ENCODE assay signal across 23 cellular contexts in the genomic region with DNA sequence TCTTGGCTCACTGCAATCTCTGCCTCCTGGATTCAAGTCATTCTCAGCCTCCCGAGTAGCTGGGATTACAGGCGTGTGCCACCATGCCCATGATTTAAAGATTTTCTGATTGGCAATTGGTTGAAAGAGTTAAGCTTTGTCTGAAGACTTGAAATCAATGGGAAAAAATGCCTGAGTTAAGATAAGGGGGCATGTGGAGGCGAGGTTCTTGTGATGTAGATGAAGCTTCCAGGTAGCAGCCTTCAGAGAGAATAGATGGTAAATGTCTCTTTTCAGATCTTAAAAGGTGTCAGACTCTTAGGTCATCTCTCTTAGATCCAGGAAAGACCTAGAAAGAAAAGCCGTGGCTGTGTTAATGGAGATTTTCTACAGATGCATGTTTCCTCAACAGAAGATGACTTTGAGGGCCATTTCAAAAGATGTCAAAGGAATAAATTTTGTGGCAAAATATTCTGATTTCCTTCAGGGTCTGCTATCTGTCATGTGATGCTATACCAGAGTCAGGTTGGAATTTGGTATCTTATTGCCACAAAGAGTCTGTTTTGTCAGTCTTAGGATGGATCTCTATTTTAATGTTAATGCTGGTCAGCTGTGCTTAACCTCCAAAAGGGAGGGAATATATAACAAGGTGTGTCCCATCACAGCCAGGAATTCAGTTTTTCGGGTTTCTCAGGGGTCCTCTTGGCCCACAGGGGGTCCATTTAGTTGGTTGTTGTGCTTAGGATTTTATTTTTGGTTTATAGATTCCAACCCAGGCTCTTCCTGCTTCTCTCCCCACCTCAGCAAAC.
"Had no signal": no experiment of that assay in that cellular context is flagged by ENCODE, and none has a peak within 500 bp of the region (broad histone marks: within the 10 kb centered on the region; RNA-seq: fewer than 3 reads in every experiment).

No MANE protein-coding gene starts in this region.

- H3K36me3 Mint-ChIP-seq: activated naive CD4-positive, alpha-beta T cell treated with anti-CD3 and anti-CD28 coated beads, Interleukin-2, amount 50 U/mL, for 24 hours had no signal

- H3K27me3 Mint-ChIP-seq: activated naive CD4-positive, alpha-beta T cell treated with anti-CD3 and anti-CD28 coated beads, Interleukin-2, amount 50 U/mL, for 24 hours; activated naive CD8-positive, alpha-beta T cell treated with anti-CD3 and anti-CD28 coated beads, Interleukin-2, amount 50 U/mL, for 24 hours; activated T-cell treated with anti-CD3 and anti-CD28 coated beads, Interleukin-2, amount 50 U/mL, for 24 hours had no signal

- H3K4me3 ChIP-seq: ascending aorta, body of pancreas had no signal

- H3K27ac Mint-ChIP-seq: activated CD8-positive, alpha-beta T cell treated with anti-CD3 and anti-CD28 coated beads, Interleukin-2, amount 10 ng/mL, durations not matched to agents 7 days and 5 days; activated naive CD4-positive, alpha-beta T cell treated with anti-CD3 and anti-CD28 coated beads, Interleukin-2, amount 50 U/mL, for 24 hours; activated naive CD8-positive, alpha-beta T cell treated with anti-CD3 and anti-CD28 coated beads, Interleukin-2, amount 50 U/mL, for 24 hours; activated T-cell treated with anti-CD3 and anti-CD28 coated beads, Interleukin-2, amount 50 U/mL, for 24 hours; activated T-helper 1 cell treated with anti-CD3 and anti-CD28 coated beads, Interleukin-12 subunit alpha, Interleukin-12 subunit beta, Interleukin-2, Interleukin-4 antibody, amounts not matched to agents 30 ng/mL and 10 ng/mL and 1 ng/mL, durations not matched to agents 14 hours and 24 hours and 36 hours; T-helper 1 cell treated with Interleukin-12 subunit alpha and Interleukin-12 subunit beta and Interleukin-4 antibody, amounts not matched to agents 30 μg/mL and 1 μg/mL, for 36 hours had no signal

- DNase-seq: activated CD4-positive, alpha-beta T cell treated with anti-CD3 and anti-CD28 coated beads for 48 hours; activated CD4-positive, alpha-beta T cell treated with anti-CD3 and anti-CD28 coated beads, Interleukin-2, amount 50 U/mL, for 4 hours; activated CD4-positive, CD25-positive, alpha-beta regulatory T cell treated with anti-CD3 and anti-CD28 coated beads, Interleukin-2, amount 50 U/mL, for 72 hours; activated CD8-positive, alpha-beta T cell treated with anti-CD3 and anti-CD28 coated beads, Interleukin-2, amount 10 ng/mL, durations not matched to agents 7 days and 5 days; activated effector memory CD4-positive, alpha-beta T cell treated with Interleukin-2 at 50 U/mL for 16 hours; activated naive CD4-positive, alpha-beta T cell; activated naive CD8-positive, alpha-beta T cell treated with anti-CD3 and anti-CD28 coated beads, Interleukin-2, amount 50 U/mL, for 24 hours; activated T-cell treated with anti-CD3 and anti-CD28 coated beads, Interleukin-2, amount 50 U/mL, for 24 hours; amniotic stem cell; body of pancreas; central memory CD4-positive, alpha-beta T cell; NCI-H1048; NCI-H146; NCI-H187 treated with DMSO at 0.1 percent for 48 hours; NCI-H2081 treated with DMSO at 0.1 percent for 48 hours; NCI-H446; NCI-H524; PC-3; SHP77 treated with DMSO at 0.1 percent for 48 hours had no signal

- H3K27me3 ChIP-seq: ascending aorta, body of pancreas had no signal

- H3K4me1 Mint-ChIP-seq: activated naive CD4-positive, alpha-beta T cell treated with anti-CD3 and anti-CD28 coated beads, Interleukin-2, amount 50 U/mL, for 24 hours; activated naive CD8-positive, alpha-beta T cell treated with anti-CD3 and anti-CD28 coated beads, Interleukin-2, amount 50 U/mL, for 24 hours had no signal

- H3K36me3 ChIP-seq: ascending aorta had no signal

- H3K4me3 Mint-ChIP-seq: activated CD8-positive, alpha-beta T cell treated with anti-CD3 and anti-CD28 coated beads, Interleukin-2, amount 10 ng/mL, durations not matched to agents 7 days and 5 days; activated naive CD4-positive, alpha-beta T cell treated with anti-CD3 and anti-CD28 coated beads, Interleukin-2, amount 50 U/mL, for 24 hours; activated naive CD8-positive, alpha-beta T cell treated with anti-CD3 and anti-CD28 coated beads, Interleukin-2, amount 50 U/mL, for 24 hours; activated T-cell treated with anti-CD3 and anti-CD28 coated beads, Interleukin-2, amount 50 U/mL, for 24 hours; activated T-helper 1 cell treated with anti-CD3 and anti-CD28 coated beads, Interleukin-12 subunit alpha, Interleukin-12 subunit beta, Interleukin-2, Interleukin-4 antibody, amounts not matched to agents 30 ng/mL and 10 ng/mL and 1 ng/mL, durations not matched to agents 14 hours and 24 hours and 36 hours; T-helper 1 cell treated with Interleukin-12 subunit alpha and Interleukin-12 subunit beta and Interleukin-4 antibody, amounts not matched to agents 30 μg/mL and 1 μg/mL, for 36 hours had no signal

- H3K9me3 ChIP-seq: ascending aorta, body of pancreas had no signal

- ATAC-seq: activated CD8-positive, alpha-beta T cell treated with anti-CD3 and anti-CD28 coated beads, Interleukin-2, amount 10 ng/mL, durations not matched to agents 7 days and 5 days; activated naive CD8-positive, alpha-beta T cell treated with anti-CD3 and anti-CD28 coated beads, Interleukin-2, amount 50 U/mL, for 24 hours; body of pancreas; PC-3 had no signal

- H3K4me1 ChIP-seq: ascending aorta, body of pancreas had no signal

- H3K9me3 Mint-ChIP-seq: activated naive CD4-positive, alpha-beta T cell treated with anti-CD3 and anti-CD28 coated beads, Interleukin-2, amount 50 U/mL, for 24 hours; activated naive CD8-positive, alpha-beta T cell treated with anti-CD3 and anti-CD28 coated beads, Interleukin-2, amount 50 U/mL, for 24 hours; activated T-cell treated with anti-CD3 and anti-CD28 coated beads, Interleukin-2, amount 50 U/mL, for 24 hours; activated T-helper 1 cell treated with anti-CD3 and anti-CD28 coated beads, Interleukin-12 subunit alpha, Interleukin-12 subunit beta, Interleukin-2, Interleukin-4 antibody, amounts not matched to agents 30 ng/mL and 10 ng/mL and 1 ng/mL, durations not matched to agents 14 hours and 24 hours and 36 hours; T-helper 1 cell treated with Interleukin-12 subunit alpha and Interleukin-12 subunit beta and Interleukin-4 antibody, amounts not matched to agents 30 μg/mL and 1 μg/mL, for 36 hours had no signal

- H3K27ac ChIP-seq: ascending aorta, body of pancreas had no signal
